In the genomic region with DNA sequence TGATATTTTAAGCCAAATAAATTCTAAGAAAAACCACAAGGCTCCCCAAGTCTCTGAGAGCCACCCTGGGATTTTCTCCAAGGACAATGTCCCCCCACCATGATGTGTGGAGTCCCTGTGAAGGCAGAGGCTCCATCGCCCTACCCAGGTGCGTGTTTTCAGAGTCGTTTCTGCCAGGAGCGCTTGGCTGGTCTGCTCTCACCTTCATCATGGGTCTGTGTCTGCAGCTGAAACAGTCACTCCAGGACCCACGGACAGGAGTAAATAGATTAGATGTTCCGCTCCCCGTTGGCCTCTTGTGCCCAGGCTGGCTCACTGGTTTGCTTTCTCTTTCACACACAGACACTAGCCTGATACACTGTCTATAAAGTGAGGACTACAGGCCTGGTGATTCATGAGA, we compare ENCODE assay signal across 11 cellular contexts.
DNase-seq lines count a peak whose midpoint lies in the region; ATAC-seq, FAIRE-seq and TF ChIP-seq lines count a peak whose summit lies in the region.
"Had no signal": no experiment of that assay in that cellular context is flagged by ENCODE, and none has a peak within 500 bp of the region (broad histone marks: within the 10 kb centered on the region; RNA-seq: fewer than 3 reads in every experiment).

No MANE protein-coding gene starts in this region.

- H3K27me3 ChIP-seq in gastroesophageal sphincter (no peaks in the 10 kb centered on the region), stomach (no peaks in the 10 kb centered on the region)

- H3K4me3 ChIP-seq in gastroesophageal sphincter (no peak overlapping the region), stomach (no peak overlapping the region)

- intact Hi-C loops in activated CD8-positive, alpha-beta T cell treated with anti-CD3 and anti-CD28 coated beads for 36 hours (cut with micrococcal nuclease): no loop called here
- intact Hi-C loops in stomach (cut with DNase I; ENCODE audit: low total_unique reads): no loop called here

- FAIRE-seq in frontal cortex (lab: Jason Lieb, UNC): no peak

- POLR2A ChIA-PET in activated CD8-positive, alpha-beta T cell treated with anti-CD3 and anti-CD28 coated beads for 36 hours (lab: Charles Lee): interaction anchor here (0.9 to 1.6 kb wide), 6 partner anchors 12 to 218 kb away, joined by 3 to 7 read pairs (median 4); partner anchors contain the start of gene SFMBT2

- H3K4me3 Mint-ChIP-seq in activated CD8-positive, alpha-beta T cell treated with anti-CD3 and anti-CD28 coated beads for 36 hours: peak overlapping the region; percentile 58
- H3K4me3 Mint-ChIP-seq: brain had no signal

- H3K27ac ChIP-seq in gastroesophageal sphincter: no peak overlapping the region
- no peak overlapping the region for H3K27ac ChIP-seq in stomach

- peak overlapping the region; percentile 95 for H3K27ac Mint-ChIP-seq in activated CD8-positive, alpha-beta T cell treated with anti-CD3 and anti-CD28 coated beads for 36 hours
- H3K27ac Mint-ChIP-seq: brain had no signal

- peaks cover 0 to 8% (median 0%) of the 10 kb centered on the region in 3 donors for H3K9me3 ChIP-seq in gastroesophageal sphincter
- H3K9me3 ChIP-seq in stomach: peaks cover 0 to 10% (median 9%) of the 10 kb centered on the region in 4 donors

- peak; percentile 24 for ATAC-seq in HG02678 (IDR thresholded peaks at IDR 0.05; ENCODE audit: unreplicated experiment)
- peak; percentile 86 for ATAC-seq in activated CD8-positive, alpha-beta T cell treated with anti-CD3 and anti-CD28 coated beads for 36 hours
- no peak for ATAC-seq in gastroesophageal sphincter
- ATAC-seq in GM18909 (IDR thresholded peaks at IDR 0.05; ENCODE audit: poor library complexity, unreplicated experiment): no peak
- ATAC-seq: HCT116 had no signal

- CTCF ChIA-PET in activated CD8-positive, alpha-beta T cell treated with anti-CD3 and anti-CD28 coated beads for 36 hours (lab: Charles Lee): interaction anchor here (0.8 to 1.3 kb wide), 6 partner anchors 14 to 273 kb away, joined by 3 to 5 read pairs (median 3); partner anchors contain the start of gene SFMBT2

- TF ChIP-seq CTCF in activated CD8-positive, alpha-beta T cell treated with anti-CD3 and anti-CD28 coated beads for 36 hours (IDR thresholded peaks at IDR 0.05): no peak
- TF ChIP-seq CTCF in gastroesophageal sphincter (IDR thresholded peaks at IDR 0.05) (no peak), stomach (IDR thresholded peaks at IDR 0.05) (no peak)

- peaks cover 70% of the 10 kb centered on the region for H3K4me1 Mint-ChIP-seq in activated CD8-positive, alpha-beta T cell treated with anti-CD3 and anti-CD28 coated beads for 36 hours (ENCODE audit: low read depth)

- TF ChIP-seq POLR2A in gastroesophageal sphincter (IDR thresholded peaks at IDR 0.05): no peak
- no peak for TF ChIP-seq POLR2A in stomach (IDR thresholded peaks at IDR 0.05)

- H3K36me3 ChIP-seq in gastroesophageal sphincter (peaks cover 0 to 84% of the 10 kb centered on the region in 2 donors), stomach (peaks cover 13 to 80% (median 57%) of the 10 kb centered on the region in 4 donors)

- H3K9me3 Mint-ChIP-seq in activated CD8-positive, alpha-beta T cell treated with anti-CD3 and anti-CD28 coated beads for 36 hours: peaks cover 27% of the 10 kb centered on the region

- no peak for TF ChIP-seq EP300 in gastroesophageal sphincter (IDR thresholded peaks at IDR 0.05)
- TF ChIP-seq EP300 in stomach (IDR thresholded peaks at IDR 0.05): no peak

- no peaks in the 10 kb centered on the region for H3K4me1 ChIP-seq in gastroesophageal sphincter
- H3K4me1 ChIP-seq in stomach: no peaks in the 10 kb centered on the region

- peaks cover 81% of the 10 kb centered on the region for H3K36me3 Mint-ChIP-seq in activated CD8-positive, alpha-beta T cell treated with anti-CD3 and anti-CD28 coated beads for 36 hours (ENCODE audit: low read depth)

- H3K27me3 Mint-ChIP-seq in activated CD8-positive, alpha-beta T cell treated with anti-CD3 and anti-CD28 coated beads for 36 hours: no peaks in the 10 kb centered on the region
- H3K27me3 Mint-ChIP-seq: brain had no signal

- WGBS in gastroesophageal sphincter (ENCODE audit: low coverage in 1 of 2), 2 donors: 80 to 89% methylated on average over 3 to 6 of the region's 7 CpGs
- 85 to 89% (median 86%) methylated on average over 7 of the region's 7 CpGs for WGBS in stomach, 5 donors

- DNase-seq in activated CD8-positive, alpha-beta T cell treated with anti-CD3 and anti-CD28 coated beads for 36 hours: peak; percentile 77
- DNase-seq in effector CD4-positive, alpha-beta T cell: peak; percentile 4
- peak; percentile 10 for DNase-seq in stimulated activated CD8-positive, alpha-beta memory T cell treated with anti-CD3 and anti-CD28 coated beads, Interleukin-4, amount 100 ng/mL, for 24 hours (ENCODE audit: low read depth)
- DNase-seq in stomach (no peak), frontal cortex (ENCODE audit: low spot score in 2 of 2) (no peak)
- DNase-seq: NCI-H1436 treated with DMSO at 0.1 percent for 48 hours had no signal

Comparison
In these comparisons a context has a peak if more than half of its experiments do, and no peak if none do; other contexts are left out.
1. ATAC-seq: peak in HG02678 (single experiment) and activated CD8-positive, alpha-beta T cell treated with anti-CD3 and anti-CD28 coated beads for 36 hours (single experiment); none in gastroesophageal sphincter (single experiment) and GM18909 (single experiment).
2. DNase-seq: peak in activated CD8-positive, alpha-beta T cell treated with anti-CD3 and anti-CD28 coated beads for 36 hours (single experiment), effector CD4-positive, alpha-beta T cell (single experiment) and stimulated activated CD8-positive, alpha-beta memory T cell treated with anti-CD3 and anti-CD28 coated beads, Interleukin-4, amount 100 ng/mL, for 24 hours (single experiment); none in stomach (single experiment) and frontal cortex (0 of 2).